In the genomic region with DNA sequence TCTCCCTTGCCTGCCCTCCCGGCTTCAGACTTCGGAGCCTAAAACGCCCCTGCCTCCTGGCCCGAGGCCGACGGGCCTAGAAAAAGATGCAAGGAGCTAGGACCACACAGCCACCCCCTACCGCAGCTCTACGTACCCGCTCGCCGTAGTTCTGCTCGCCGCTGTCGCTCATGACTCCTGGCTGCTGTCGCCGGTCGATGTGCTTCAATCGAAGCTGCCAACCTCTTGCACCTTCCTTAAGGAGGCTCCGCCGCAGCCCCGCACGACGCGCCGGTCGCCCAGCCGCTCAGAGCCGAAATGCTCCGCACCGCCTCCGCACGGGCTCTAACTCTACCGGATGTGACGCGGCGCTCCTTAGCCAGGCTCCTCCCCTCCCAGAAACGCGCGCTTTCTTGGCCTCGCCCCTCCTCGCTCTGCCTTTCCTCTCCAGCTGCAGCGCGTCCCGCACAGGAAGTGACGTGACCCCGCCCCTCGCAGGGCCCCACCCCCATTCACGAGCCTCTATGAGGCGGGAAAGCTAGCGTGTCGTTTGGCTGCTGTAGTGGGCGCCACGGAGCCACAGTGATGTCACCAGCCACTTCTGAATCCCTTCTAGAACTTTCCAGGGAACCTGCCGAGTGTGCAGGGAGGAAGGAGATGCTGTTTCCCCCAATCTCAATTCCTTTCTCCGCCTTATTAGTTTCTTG, we compare ENCODE assay signal across 8 cellular contexts.
DNase-seq lines count a peak whose midpoint lies in the region; ATAC-seq lines count a peak whose summit lies in the region.

A gene (minus strand): TSS at position 326 of the 686 bp plus-strand sequence. CDS start 154 bp downstream, at position 172.

- ATAC-seq in GM19043 (IDR thresholded peaks at IDR 0.05; ENCODE audit: low read depth, unreplicated experiment) (peak; percentile 94), HG03378 (IDR thresholded peaks at IDR 0.05; ENCODE audit: unreplicated experiment) (peak; percentile 88)
- ATAC-seq in activated CD4-positive, CD25-positive, alpha-beta regulatory T cell treated with anti-CD3 and anti-CD28 coated beads, Interleukin-2, amount 50 U/mL, for 24 hours = peak; percentile 93 to 94

- peak; percentile 100 for DNase-seq in Ammon's horn (ENCODE audit: low spot score)
- peak; percentile 97 for DNase-seq in NCI-H446 treated with DMSO at 0.1 percent for 48 hours (lab: John Stamatoyannopoulos, UW)
- DNase-seq in cerebellar cortex (ENCODE audit: low spot score) = peak; percentile 99
- DNase-seq in islet precursor cell = peak; percentile 99
- DNase-seq in stimulated activated CD4-positive, alpha-beta T cell treated with anti-CD3 and anti-CD28 coated beads, Interleukin-12 subunit alpha, Interleukin-12 subunit beta, amount 100 ng/mL, for 48 hours (ENCODE audit: low read depth in 2 of 3, low spot score in 1 of 3) = peak; percentile 98 to 99 (median 98)

Comparison
In these comparisons a context has a peak if more than half of its experiments do, and no peak if none do; other contexts are left out.
1. Peak in every context shown above with its lines: DNase-seq and ATAC-seq.